Comparison of ENCODE assay signal across 1 cellular context in genomic region chr2:157876066-157876770, GRCh38.
A peak's percentile ranks its signal among the peaks of the same experiment; 100 is the strongest.
TF ChIP-seq lines count a peak whose summit lies in the region.

Gene ACVR1, minus strand, starts transcription at chr2:157876330. Its CDS starts 76,837 bp downstream, at chr2:157799493.

TF ChIP-seq in HEK293, 187 proteins besides CTCF, POLR2A, EP300 and RAD21 (continued from another document):
- no peak for TF ChIP-seq PRDM2 (tag by site-specific recombination; IDR thresholded peaks at IDR 0.05; ENCODE audit: borderline replicate concordance)
- TF ChIP-seq ZNF157 (tag by site-specific recombination; IDR thresholded peaks at IDR 0.05), result no peak
- TF ChIP-seq KLF9 (tag by site-specific recombination; IDR thresholded peaks at IDR 0.05; ENCODE audit: low read depth), result peak; percentile 53; the same call in 1 of the 2 replicates
- 0 out of 2 replicates have a peak, but pooled peaks have one; percentile 15 for TF ChIP-seq ZSCAN4 (tag by site-specific recombination; IDR thresholded peaks at IDR 0.05)
- TF ChIP-seq ZNF341 (tag by site-specific recombination; IDR thresholded peaks at IDR 0.05; ENCODE audit: low read depth), result peak; percentile 63; the same call in 1 of the 2 replicates
- TF ChIP-seq KLF16 (tag by site-specific recombination; IDR thresholded peaks at IDR 0.05), result peak; percentile 89
- TF ChIP-seq GLIS1 (tag by site-specific recombination; IDR thresholded peaks at IDR 0.05), result peak; percentile 76
- TF ChIP-seq PATZ1 (tag by site-specific recombination; IDR thresholded peaks at IDR 0.05), result peak; percentile 76
- TF ChIP-seq ZBTB11 (tag by site-specific recombination; conservative IDR thresholded peaks at IDR 0.05; ENCODE audit: low read depth), result peak; percentile 53
- peak; percentile 73 for TF ChIP-seq SP7 (tag by site-specific recombination; IDR thresholded peaks at IDR 0.05)
- TF ChIP-seq ZNF610 (tag by site-specific recombination; IDR thresholded peaks at IDR 0.05; ENCODE audit: borderline replicate concordance), result peak; percentile 57; the same call in 1 of the 2 replicates
- no peak for TF ChIP-seq ZNF707 (tag by site-specific recombination; IDR thresholded peaks at IDR 0.05)
- no peak for TF ChIP-seq HOXA7 (CRISPR knock-in tag; IDR thresholded peaks at IDR 0.05; ENCODE audit: borderline replicate concordance)
- TF ChIP-seq ZIC2 (tag by site-specific recombination; IDR thresholded peaks at IDR 0.05), result peak; percentile 48; the same call in 1 of the 2 replicates
- peak; percentile 85 for TF ChIP-seq EGR2 (tag by site-specific recombination; IDR thresholded peaks at IDR 0.05; ENCODE audit: low read depth)
- peak; percentile 38; the same call in 1 of the 2 replicates for TF ChIP-seq ZNF629 (tag by site-specific recombination; IDR thresholded peaks at IDR 0.05)
- TF ChIP-seq ZBTB21 (tag by site-specific recombination; IDR thresholded peaks at IDR 0.05), result no peak
- TF ChIP-seq ZNF324 (tag by site-specific recombination; IDR thresholded peaks at IDR 0.05), result peak; percentile 42; the same call in 1 of the 2 replicates
- TF ChIP-seq ZBTB8A (tag by site-specific recombination; IDR thresholded peaks at IDR 0.05), result peak; percentile 81
- TF ChIP-seq ZNF510 (tag by site-specific recombination; IDR thresholded peaks at IDR 0.05; ENCODE audit: insufficient replicate concordance), result no peak
- peak; percentile 81 for TF ChIP-seq GLIS2 (tag by site-specific recombination; IDR thresholded peaks at IDR 0.05)
- TF ChIP-seq ZNF24 (tag by site-specific recombination; IDR thresholded peaks at IDR 0.05), result no peak
- TF ChIP-seq SP3 (tag by site-specific recombination; IDR thresholded peaks at IDR 0.05), result peak; percentile 79
- TF ChIP-seq ZNF830 (tag by site-specific recombination; IDR thresholded peaks at IDR 0.05; ENCODE audit: low read depth), result no peak
- no peak for TF ChIP-seq ZNF211 (tag by site-specific recombination; IDR thresholded peaks at IDR 0.05; ENCODE audit: low read depth)
- peak; percentile 80 for TF ChIP-seq ZFHX2 (tag by site-specific recombination; conservative IDR thresholded peaks at IDR 0.05)
- TF ChIP-seq GFI1B (tag by site-specific recombination; IDR thresholded peaks at IDR 0.05), result no peak
- no peak for TF ChIP-seq ZFP3 (tag by site-specific recombination; IDR thresholded peaks at IDR 0.05; ENCODE audit: low read depth)
- peak; percentile 10; the same call in 1 of the 2 replicates for TF ChIP-seq ZBTB20 (tag by site-specific recombination; IDR thresholded peaks at IDR 0.05)
- TF ChIP-seq ZNF660 (tag by site-specific recombination; IDR thresholded peaks at IDR 0.05), result peak; percentile 54; the same call in 1 of the 2 replicates
- peak; percentile 48 for TF ChIP-seq ZNF600 (tag by site-specific recombination; IDR thresholded peaks at IDR 0.05)
- 0 out of 2 replicates have a peak, but pooled peaks have one; percentile 25 for TF ChIP-seq KLF1 (tag by site-specific recombination; IDR thresholded peaks at IDR 0.05)
- peak; percentile 76 for TF ChIP-seq PRDM10 (tag by site-specific recombination; IDR thresholded peaks at IDR 0.05)
- peak; percentile 72 for TF ChIP-seq SP2 (tag by site-specific recombination; IDR thresholded peaks at IDR 0.05)
- no peak for TF ChIP-seq ZSCAN16 (tag by site-specific recombination; IDR thresholded peaks at IDR 0.05)
- TF ChIP-seq ZBTB17 (tag by site-specific recombination; IDR thresholded peaks at IDR 0.05), result peak; percentile 32; the same call in 1 of the 2 replicates
- TF ChIP-seq ZNF585B (tag by site-specific recombination; IDR thresholded peaks at IDR 0.05), result no peak
- 0 out of 2 replicates have a peak, but pooled peaks have one; percentile 34 for TF ChIP-seq ZNF501 (tag by site-specific recombination; IDR thresholded peaks at IDR 0.05)
TF ChIP-seq in HEK293: peak in this region for 38.
